ENCODE assay signal across 8 cellular contexts in the genomic region with DNA sequence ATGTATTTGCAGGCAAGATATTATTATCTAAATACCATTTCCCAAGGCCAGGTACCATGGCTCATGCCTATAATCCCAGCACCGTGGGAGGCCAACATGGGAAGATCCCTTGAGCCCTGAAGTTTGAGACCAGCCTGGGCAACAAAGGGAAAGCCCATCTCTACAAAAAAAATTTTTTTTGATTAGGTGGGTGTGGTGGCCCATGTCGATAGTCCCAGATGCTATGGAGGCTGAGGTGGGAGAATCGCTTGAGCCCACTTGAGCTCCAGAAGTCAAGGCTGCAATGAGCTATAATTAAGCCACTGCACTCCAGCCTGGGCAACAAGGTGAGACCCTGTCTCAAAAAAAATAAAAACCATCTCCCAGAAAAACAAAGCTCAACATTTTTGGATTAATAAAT. TPM values are rescaled to one million over a fixed set of nuclear protein-coding genes. Genes with fewer than 3 reads are reported as not detected.
DNase-seq lines count a peak whose midpoint lies in the region; ATAC-seq and TF ChIP-seq lines count a peak whose summit lies in the region.

No MANE protein-coding gene starts in this region.

- peaks cover 31% of the 10 kb centered on the region for H3K36me3 Mint-ChIP-seq in activated T-helper 1 cell treated with anti-CD3 and anti-CD28 coated beads, Interleukin-12 subunit alpha, Interleukin-12 subunit beta, Interleukin-2, Interleukin-4 antibody, amounts not matched to agents 30 ng/mL and 10 ng/mL and 1 ng/mL, durations not matched to agents 14 hours and 24 hours and 36 hours (ENCODE audit: low read depth)

- H3K27ac ChIP-seq in HEK293 (ENCODE audit: extremely low read depth, low read depth, low read length), result no peak overlapping the region
- H3K27ac ChIP-seq in esophagus muscularis mucosa (replicated peaks in 1 of 4), result no peak overlapping the region
- H3K27ac ChIP-seq in prostate gland, result no peak overlapping the region

- H3K27ac Mint-ChIP-seq in activated T-helper 1 cell treated with anti-CD3 and anti-CD28 coated beads, Interleukin-12 subunit alpha, Interleukin-12 subunit beta, Interleukin-2, Interleukin-4 antibody, amounts not matched to agents 30 ng/mL and 10 ng/mL and 1 ng/mL, durations not matched to agents 14 hours and 24 hours and 36 hours, result no peak overlapping the region

- TF ChIP-seq POLR2A in esophagus muscularis mucosa (IDR thresholded peaks at IDR 0.05; ENCODE audit: low read depth) (no peak), prostate gland (IDR thresholded peaks at IDR 0.05) (no peak)

- peaks cover 22% of the 10 kb centered on the region for H3K27me3 Mint-ChIP-seq in activated T-helper 1 cell treated with anti-CD3 and anti-CD28 coated beads, Interleukin-12 subunit alpha, Interleukin-12 subunit beta, Interleukin-2, Interleukin-4 antibody, amounts not matched to agents 30 ng/mL and 10 ng/mL and 1 ng/mL, durations not matched to agents 14 hours and 24 hours and 36 hours (ENCODE audit: insufficient read depth)

- H3K4me3 ChIP-seq in AG10803 (ENCODE audit: low read length), result peak overlapping the region; percentile 63
- peak overlapping the region; percentile 12; the same call in 1 of the 2 replicates for H3K4me3 ChIP-seq in HEK293 (ENCODE audit: low read depth, low read length)
- peak overlapping the region; percentile 70 for H3K4me3 ChIP-seq in kidney epithelial cell (ENCODE audit: low read depth, low read length)
- H3K4me3 ChIP-seq in esophagus muscularis mucosa, result no peak overlapping the region
- H3K4me3 ChIP-seq in prostate gland, result no peak overlapping the region

- H3K4me1 ChIP-seq in HEK293 (ENCODE audit: control insufficient read depth, insufficient read depth, low read length), result peaks cover 5% of the 10 kb centered on the region
- peaks cover 17 to 33% (median 30%) of the 10 kb centered on the region in 4 donors for H3K4me1 ChIP-seq in esophagus muscularis mucosa
- H3K4me1 ChIP-seq in prostate gland (replicated peaks), result peaks cover 7% of the 10 kb centered on the region

- ATAC-seq in HG03342 (IDR thresholded peaks at IDR 0.05; ENCODE audit: unreplicated experiment), result no peak

- POLR2A ChIA-PET in HEK293 (lab: Yijun Ruan, JAX), result interaction anchor here (1.3 kb wide), 1 partner anchor 8 kb away, joined by 8 read pairs; no protein-coding TSS in a partner anchor

- H3K27me3 ChIP-seq in kidney epithelial cell (ENCODE audit: control insufficient read depth, insufficient read depth, low read length), result peaks cover 3% of the 10 kb centered on the region
- H3K27me3 ChIP-seq in esophagus muscularis mucosa, result no peaks in the 10 kb centered on the region
- peaks cover 2% of the 10 kb centered on the region for H3K27me3 ChIP-seq in prostate gland (replicated peaks; ENCODE audit: insufficient read depth)

- peaks cover 66% of the 10 kb centered on the region for H3K4me1 Mint-ChIP-seq in activated T-helper 1 cell treated with anti-CD3 and anti-CD28 coated beads, Interleukin-12 subunit alpha, Interleukin-12 subunit beta, Interleukin-2, Interleukin-4 antibody, amounts not matched to agents 30 ng/mL and 10 ng/mL and 1 ng/mL, durations not matched to agents 14 hours and 24 hours and 36 hours (ENCODE audit: low read depth)

- H3K36me3 ChIP-seq in HEK293 (ENCODE audit: control insufficient read depth in 2 of 2, insufficient read depth in 1 of 2, low read length in 2 of 2) (peaks cover 32 to 57% of the 10 kb centered on the region in 2 experiments), kidney epithelial cell (ENCODE audit: control insufficient read depth, insufficient read depth, low read length) (peaks cover 2% of the 10 kb centered on the region), esophagus muscularis mucosa (peaks cover 0 to 35% (median 11%) of the 10 kb centered on the region in 4 donors), prostate gland (no peaks in the 10 kb centered on the region)

- intact Hi-C loops in activated T-helper 1 cell treated with anti-CD3 and anti-CD28 coated beads, Interleukin-12 subunit alpha, Interleukin-12 subunit beta, Interleukin-2, Interleukin-4 antibody, amounts not matched to agents 30 ng/mL and 10 ng/mL and 1 ng/mL, durations not matched to agents 14 hours and 24 hours and 36 hours (cut with micrococcal nuclease), result no loop called here
- intact Hi-C loops in esophagus muscularis mucosa (cut with DNase I) (loop anchor here (2.0 kb wide), 1 partner anchor 95 kb away; the partner anchor contains the start of gene PAFAH2), prostate gland (cut with DNase I) (no loop called here)

- no peaks in the 10 kb centered on the region for H3K9me3 Mint-ChIP-seq in activated T-helper 1 cell treated with anti-CD3 and anti-CD28 coated beads, Interleukin-12 subunit alpha, Interleukin-12 subunit beta, Interleukin-2, Interleukin-4 antibody, amounts not matched to agents 30 ng/mL and 10 ng/mL and 1 ng/mL, durations not matched to agents 14 hours and 24 hours and 36 hours

- H3K9me3 ChIP-seq in HEK293 (ENCODE audit: control insufficient read depth, insufficient read depth, low read depth, low read length) (no peaks in the 10 kb centered on the region), esophagus muscularis mucosa (no peaks in the 10 kb centered on the region), prostate gland (no peaks in the 10 kb centered on the region)

- CTCF ChIA-PET in HEK293 (lab: Yijun Ruan, JAX), result interaction anchor here (0.6 to 3.2 kb wide), 6 partner anchors 8 to 93 kb away, joined by 3 to 35 read pairs (median 7); partner anchors contain the start of gene PAFAH2

- TF ChIP-seq CTCF in AG10803 (conservative IDR thresholded peaks at IDR 0.05; ENCODE audit: low read length) (no peak), HEK293 (tag by site-specific recombination; IDR thresholded peaks at IDR 0.05) (no peak), kidney epithelial cell (IDR thresholded peaks at IDR 0.05; ENCODE audit: insufficient read depth, low read length, poor library complexity, severe bottlenecking) (no peak), esophagus muscularis mucosa (IDR thresholded peaks at IDR 0.05) (no peak), prostate gland (IDR thresholded peaks at IDR 0.05) (no peak)

- whole genome bisulfite sequencing in esophagus muscularis mucosa, result 62% methylated on average over 3 of the region's 3 CpGs
- WGBS in prostate gland, result 45% methylated on average over 3 of the region's 3 CpGs

- DNase-seq in AG10803 (ENCODE audit: low read depth) (no peak), kidney epithelial cell (ENCODE audit: low read depth) (no peak), esophagus muscularis mucosa (ENCODE audit: extremely low spot score) (no peak), prostate gland (ENCODE audit: low spot score) (no peak), NCI-H2081 (lab: John Stamatoyannopoulos, UW) (no peak)
- DNase-seq in activated T-helper 1 cell treated with anti-CD3 and anti-CD28 coated beads, Interleukin-12 subunit alpha, Interleukin-12 subunit beta, Interleukin-2, Interleukin-4 antibody, amounts not matched to agents 30 ng/mL and 10 ng/mL and 1 ng/mL, durations not matched to agents 14 hours and 24 hours and 36 hours (ENCODE audit: low spot score), result no peak

- peak overlapping the region; percentile 98 for H3K4me3 Mint-ChIP-seq in activated T-helper 1 cell treated with anti-CD3 and anti-CD28 coated beads, Interleukin-12 subunit alpha, Interleukin-12 subunit beta, Interleukin-2, Interleukin-4 antibody, amounts not matched to agents 30 ng/mL and 10 ng/mL and 1 ng/mL, durations not matched to agents 14 hours and 24 hours and 36 hours

- no peak for TF ChIP-seq EP300 in esophagus muscularis mucosa (IDR thresholded peaks at IDR 0.05)

TF ChIP-seq in HEK293, 187 proteins besides CTCF, POLR2A, EP300 and RAD21:
- TF ChIP-seq ZNF423 (tag by site-specific recombination; IDR thresholded peaks at IDR 0.05), result no peak
- TF ChIP-seq AEBP2 (tag by site-specific recombination; IDR thresholded peaks at IDR 0.05; ENCODE audit: borderline replicate concordance), result no peak

RNA-seq across cellular contexts. Expression of gene STMN1, which starts 2.2 kb away (rescaled TPM):
- 203 and 205 TPM in 2 replicates for total RNA-seq in activated T-helper 1 cell treated with anti-CD3 and anti-CD28 coated beads, Interleukin-12 subunit alpha, Interleukin-12 subunit beta, Interleukin-2, Interleukin-4 antibody, amounts not matched to agents 30 ng/mL and 10 ng/mL and 1 ng/mL, durations not matched to agents 14 hours and 24 hours and 36 hours
- total RNA-seq in kidney epithelial cell, result 182 and 207 TPM in 2 replicates
- total RNA-seq in esophagus muscularis mucosa, result 10 to 100 TPM; 15.0 to 25.7 (median 16.8) TPM
- total RNA-seq in prostate gland, result 100 to 1,000 TPM in 1 of 2 donors, 10 to 100 TPM in 1; 21.8 to 138 TPM

RNA-seq across cellular contexts. Expression of gene PAQR7, which starts 28.5 kb away (rescaled TPM):
- 5.8 and 6.1 TPM in 2 replicates for total RNA-seq in activated T-helper 1 cell treated with anti-CD3 and anti-CD28 coated beads, Interleukin-12 subunit alpha, Interleukin-12 subunit beta, Interleukin-2, Interleukin-4 antibody, amounts not matched to agents 30 ng/mL and 10 ng/mL and 1 ng/mL, durations not matched to agents 14 hours and 24 hours and 36 hours
- total RNA-seq in kidney epithelial cell (8.7 and 11.9 TPM in 2 replicates), esophagus muscularis mucosa (1 to 10 TPM; 4.6 to 9.3 (median 8.0) TPM), prostate gland (10 to 100 TPM in 1 of 2 donors, 1 to 10 TPM in 1; 7.8 to 74.0 TPM)

RNA-seq across cellular contexts. Expression of gene AUNIP, which starts 44.7 kb away (rescaled TPM):
- total RNA-seq in activated T-helper 1 cell treated with anti-CD3 and anti-CD28 coated beads, Interleukin-12 subunit alpha, Interleukin-12 subunit beta, Interleukin-2, Interleukin-4 antibody, amounts not matched to agents 30 ng/mL and 10 ng/mL and 1 ng/mL, durations not matched to agents 14 hours and 24 hours and 36 hours, result 10.2 and 12.3 TPM in 2 replicates
- total RNA-seq in kidney epithelial cell (1.7 and 6.2 TPM in 2 replicates), esophagus muscularis mucosa (not detected), prostate gland (1 to 10 TPM in 1 of 2 donors, under 1 TPM in 1; 0.32 to 4.3 TPM)

Comparison
In these comparisons a context has a peak if more than half of its experiments do, and no peak if none do; other contexts are left out.
1. H3K4me3 ChIP-seq: peak in AG10803 (single experiment), HEK293 (single experiment) and kidney epithelial cell (single experiment); none in esophagus muscularis mucosa (0 of 4) and prostate gland (0 of 2).